In the genomic region with DNA sequence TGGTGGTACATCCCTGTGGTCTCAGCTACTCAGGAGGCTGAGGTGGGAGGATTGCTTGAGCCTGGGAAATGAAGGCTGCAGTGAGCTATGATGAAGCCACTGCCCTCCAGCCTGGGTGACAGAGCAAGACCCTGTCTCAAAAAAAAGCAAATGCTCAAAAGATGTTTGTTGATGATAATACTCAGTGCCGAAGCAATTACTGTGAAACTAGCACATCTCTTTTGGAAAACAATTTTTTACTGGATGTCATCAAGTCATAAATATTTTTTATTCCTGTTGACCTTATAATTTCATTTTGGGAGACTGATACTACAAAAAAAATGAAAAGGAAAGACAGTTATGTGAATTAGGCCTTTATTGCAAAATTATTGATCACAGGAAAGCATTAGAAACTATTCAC, we compare ENCODE assay signal across 8 cellular contexts.
"Had no signal": no experiment of that assay in that cellular context is flagged by ENCODE, and none has a peak within 500 bp of the region (broad histone marks: within the 10 kb centered on the region; RNA-seq: fewer than 3 reads in every experiment).

No MANE protein-coding gene starts in this region.

- ATAC-seq: GM12878 had no signal

- FAIRE-seq: G401.6, GM12878, GM12891, GM12892, GM18507, GM19239 had no signal

- DNase-seq: GDM1, GF-D8 had no signal

- H3K4me3 ChIP-seq: GM12878 had no signal
